In the genomic region with DNA sequence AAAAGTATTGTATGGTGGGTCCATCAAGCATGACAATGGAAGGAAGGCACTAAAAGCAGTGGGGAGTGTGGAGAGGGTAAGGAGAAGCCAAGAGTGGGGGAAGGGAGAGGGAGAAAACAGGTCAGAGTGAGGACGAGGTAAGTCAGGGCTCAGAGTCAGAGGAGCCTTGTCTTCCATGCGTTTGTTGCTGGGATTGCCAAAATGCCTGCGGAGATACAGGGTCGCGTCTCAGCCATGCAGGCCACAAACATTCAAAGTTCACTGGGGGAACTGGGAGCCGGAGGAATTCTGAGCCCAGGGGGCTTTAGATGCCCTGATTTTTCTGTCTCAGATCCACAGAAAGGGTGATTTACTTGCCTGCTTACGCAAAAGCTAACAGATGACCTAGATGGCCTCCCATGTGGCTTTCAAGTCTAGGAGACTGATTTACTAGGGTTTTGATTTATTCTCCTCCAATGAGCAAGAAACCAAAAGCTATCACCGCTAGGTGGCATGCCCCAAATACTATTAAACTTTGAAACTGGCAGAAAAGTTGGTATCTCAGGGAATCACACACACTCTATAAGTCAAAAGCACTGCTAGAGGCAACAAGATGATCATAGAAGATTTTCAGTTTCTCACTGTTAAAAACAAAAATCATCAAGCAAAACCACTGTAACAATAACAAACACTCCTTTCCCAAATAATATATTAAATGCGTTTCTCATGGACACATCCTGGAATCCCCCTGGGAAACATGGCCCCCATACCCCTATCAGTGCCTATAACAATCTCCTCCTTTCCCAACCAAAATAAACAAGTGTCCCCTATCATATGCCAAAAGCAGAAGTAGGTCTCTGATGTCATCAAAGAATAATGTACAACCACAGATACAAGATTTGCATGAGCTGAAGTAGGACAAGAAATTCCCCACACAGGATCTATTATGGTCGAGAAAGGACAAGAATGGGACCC, we compare ENCODE assay signal across 8 cellular contexts. TPM values are rescaled to one million over a fixed set of nuclear protein-coding genes. Genes with fewer than 3 reads are reported as not detected.
DNase-seq lines count a peak whose midpoint lies in the region; ATAC-seq and TF ChIP-seq lines count a peak whose summit lies in the region.

No MANE protein-coding gene starts in this region.

- no peaks in the 10 kb centered on the region for H3K36me3 Mint-ChIP-seq in WTC11
- no peaks in the 10 kb centered on the region for H3K36me3 Mint-ChIP-seq in dendritic cell treated with granulocyte-macrophage colony-stimulating factor and Interleukin-4, amounts not matched to agents 40 ng/mL and 50 ng/mL, for 4 days (ENCODE audit: low read depth)

- H3K27ac ChIP-seq in AG04450 (ENCODE audit: low read depth, low read length) (no peak overlapping the region), right lobe of liver (peak overlapping the region in 2 of 3 donors; percentile 62 to 68)

- H3K27me3 Mint-ChIP-seq in WTC11 (ENCODE audit: low read depth): peaks cover 18% of the 10 kb centered on the region
- H3K27me3 Mint-ChIP-seq in dendritic cell treated with granulocyte-macrophage colony-stimulating factor and Interleukin-4, amounts not matched to agents 40 ng/mL and 50 ng/mL, for 4 days: no peaks in the 10 kb centered on the region

- CTCF ChIA-PET in AG04450 (lab: Charles Lee) (interaction anchor here (0.6 to 2.5 kb wide), 35 partner anchors 9 to 853 kb away, joined by 3 to 15 read pairs (median 4); a partner anchor contains a TSS), WTC11 (lab: Charles Lee) (interaction anchor here (0.6 to 1.8 kb wide), 21 partner anchors 10 to 313 kb away, joined by 3 to 8 read pairs (median 4); a partner anchor contains a TSS)

- H3K9me3 Mint-ChIP-seq in WTC11: no peaks in the 10 kb centered on the region
- no peaks in the 10 kb centered on the region for H3K9me3 Mint-ChIP-seq in dendritic cell treated with granulocyte-macrophage colony-stimulating factor and Interleukin-4, amounts not matched to agents 40 ng/mL and 50 ng/mL, for 4 days

- POLR2A ChIA-PET in AG04450 (lab: Yijun Ruan, JAX) (interaction anchor here (0.6 kb wide), 1 partner anchor 67 kb away, joined by 3 read pairs; no protein-coding TSS in a partner anchor), WTC11 (lab: Charles Lee) (interaction anchor here (0.6 to 0.9 kb wide), 7 partner anchors 47 to 1201 kb away, joined by 3 to 4 read pairs (median 3); no protein-coding TSS in a partner anchor)

- in situ Hi-C loops in GM13977 (cut with MboI; ENCODE audit: low pct_unique_long_range_greater_than_20kb, low sequenced_read_pairs, unreplicated experiment): loop anchor here (25.0 kb wide), 1 partner anchor 253 kb away; a partner anchor contains a TSS

- H3K4me1 Mint-ChIP-seq in WTC11: peaks cover 10% of the 10 kb centered on the region
- peaks cover 38% of the 10 kb centered on the region for H3K4me1 Mint-ChIP-seq in dendritic cell treated with granulocyte-macrophage colony-stimulating factor and Interleukin-4, amounts not matched to agents 40 ng/mL and 50 ng/mL, for 4 days (ENCODE audit: low read depth)

- TF ChIP-seq CTCF in AG04450 (IDR thresholded peaks at IDR 0.05; ENCODE audit: low read depth, low read length) (peak; percentile 75), GM13977 (IDR thresholded peaks at IDR 0.05; ENCODE audit: extremely low read depth, insufficient read depth, missing control alignments) (peak; percentile 60), WTC11 (IDR thresholded peaks at IDR 0.05) (peak; percentile 50), right lobe of liver (IDR thresholded peaks at IDR 0.05) (peak; percentile 63 to 91 (median 76))

- intact Hi-C loops in dendritic cell treated with granulocyte-macrophage colony-stimulating factor and Interleukin-4, amounts not matched to agents 40 ng/mL and 50 ng/mL, for 4 days (cut with micrococcal nuclease): loop anchor here (2.0 to 5.0 kb wide), 2 partner anchors 253 to 330 kb away; a partner anchor contains a TSS
- intact Hi-C loops in right lobe of liver (cut with DNase I): no loop called here

- ATAC-seq in HG02870 (IDR thresholded peaks at IDR 0.05; ENCODE audit: unreplicated experiment) (peak; percentile 81), WTC11 (peak; percentile 97), right lobe of liver (peak; percentile 98 to 99 (median 98))

- H3K27ac Mint-ChIP-seq in WTC11: peak overlapping the region; percentile 5; the same call in 1 of the 2 replicates
- H3K27ac Mint-ChIP-seq in dendritic cell treated with granulocyte-macrophage colony-stimulating factor and Interleukin-4, amounts not matched to agents 40 ng/mL and 50 ng/mL, for 4 days: peak overlapping the region; percentile 60

- 13% methylated on average over 7 of the region's 10 CpGs for WGBS in right lobe of liver (ENCODE audit: insufficient coverage, low coverage, low lambda C conversion rate, missing lambda C conversion rate)

- no peaks in the 10 kb centered on the region for H3K9me3 ChIP-seq in AG04450 (ENCODE audit: control insufficient read depth, insufficient read depth, low read length)
- no peaks in the 10 kb centered on the region for H3K9me3 ChIP-seq in right lobe of liver

- H3K4me3 ChIP-seq in AG04450 (ENCODE audit: low read depth, low read length): no peak overlapping the region
- no peak overlapping the region for H3K4me3 ChIP-seq in right lobe of liver

- no peak for TF ChIP-seq POLR2A in right lobe of liver (IDR thresholded peaks at IDR 0.05)

- no peaks in the 10 kb centered on the region for H3K36me3 ChIP-seq in right lobe of liver

- no peaks in the 10 kb centered on the region for H3K4me1 ChIP-seq in right lobe of liver

- H3K27me3 ChIP-seq in AG04450 (ENCODE audit: control insufficient read depth, insufficient read depth, low read length) (no peaks in the 10 kb centered on the region), right lobe of liver (no peaks in the 10 kb centered on the region)

- DNase-seq in AG04450 (ENCODE audit: low read depth, low spot score) (peak; percentile 54), GM13977 (ENCODE audit: low spot score) (peak; percentile 44), NCI-H1694 treated with DMSO at 0.1 percent for 48 hours (lab: John Stamatoyannopoulos, UW) (peak; percentile 18), WTC11 (ENCODE audit: low spot score) (peak; percentile 43), right lobe of liver (peak in 2 of 3 donors; percentile 28 to 77)
- peak; percentile 17 to 40 for DNase-seq in stimulated activated CD8-positive, alpha-beta memory T cell treated with anti-CD3 and anti-CD28 coated beads, Interleukin-15, amount 100 ng/mL, for 48 hours (ENCODE audit: low read depth in 2 of 2)

- peak overlapping the region; percentile 42 for H3K4me3 Mint-ChIP-seq in WTC11
- H3K4me3 Mint-ChIP-seq in dendritic cell treated with granulocyte-macrophage colony-stimulating factor and Interleukin-4, amounts not matched to agents 40 ng/mL and 50 ng/mL, for 4 days: no peak overlapping the region

TF ChIP-seq in WTC11, 78 proteins besides CTCF, POLR2A, EP300 and RAD21:
- no peak for TF ChIP-seq GRHL2 (CRISPR knock-in tag; IDR thresholded peaks at IDR 0.05; ENCODE audit: insufficient replicate concordance, severe bottlenecking)
- TF ChIP-seq RORB (CRISPR knock-in tag; IDR thresholded peaks at IDR 0.05): no peak
- no peak for TF ChIP-seq CBFB (CRISPR knock-in tag; IDR thresholded peaks at IDR 0.05; ENCODE audit: low read depth)
- 0 out of 2 replicates have a peak, but pooled peaks have one; percentile 6 for TF ChIP-seq SP1 (CRISPR knock-in tag; conservative IDR thresholded peaks at IDR 0.05)
- TF ChIP-seq MXD4 (CRISPR knock-in tag; IDR thresholded peaks at IDR 0.05; ENCODE audit: borderline replicate concordance): no peak
- TF ChIP-seq, protein P1, sequence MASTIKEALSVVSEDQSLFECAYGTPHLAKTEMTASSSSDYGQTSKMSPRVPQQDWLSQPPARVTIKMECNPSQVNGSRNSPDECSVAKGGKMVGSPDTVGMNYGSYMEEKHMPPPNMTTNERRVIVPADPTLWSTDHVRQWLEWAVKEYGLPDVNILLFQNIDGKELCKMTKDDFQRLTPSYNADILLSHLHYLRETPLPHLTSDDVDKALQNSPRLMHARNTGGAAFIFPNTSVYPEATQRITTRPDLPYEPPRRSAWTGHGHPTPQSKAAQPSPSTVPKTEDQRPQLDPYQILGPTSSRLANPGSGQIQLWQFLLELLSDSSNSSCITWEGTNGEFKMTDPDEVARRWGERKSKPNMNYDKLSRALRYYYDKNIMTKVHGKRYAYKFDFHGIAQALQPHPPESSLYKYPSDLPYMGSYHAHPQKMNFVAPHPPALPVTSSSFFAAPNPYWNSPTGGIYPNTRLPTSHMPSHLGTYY (CRISPR knock-in tag; IDR thresholded peaks at IDR 0.05): no peak; the same call in 1 of the 2 replicates
- TF ChIP-seq NR3C1 (CRISPR knock-in tag; conservative IDR thresholded peaks at IDR 0.05; ENCODE audit: low read depth): no peak
- TF ChIP-seq TEAD1 (CRISPR knock-in tag; IDR thresholded peaks at IDR 0.05): no peak
- TF ChIP-seq NFATC4 (CRISPR knock-in tag; IDR thresholded peaks at IDR 0.05): no peak
- TF ChIP-seq, protein P2, sequence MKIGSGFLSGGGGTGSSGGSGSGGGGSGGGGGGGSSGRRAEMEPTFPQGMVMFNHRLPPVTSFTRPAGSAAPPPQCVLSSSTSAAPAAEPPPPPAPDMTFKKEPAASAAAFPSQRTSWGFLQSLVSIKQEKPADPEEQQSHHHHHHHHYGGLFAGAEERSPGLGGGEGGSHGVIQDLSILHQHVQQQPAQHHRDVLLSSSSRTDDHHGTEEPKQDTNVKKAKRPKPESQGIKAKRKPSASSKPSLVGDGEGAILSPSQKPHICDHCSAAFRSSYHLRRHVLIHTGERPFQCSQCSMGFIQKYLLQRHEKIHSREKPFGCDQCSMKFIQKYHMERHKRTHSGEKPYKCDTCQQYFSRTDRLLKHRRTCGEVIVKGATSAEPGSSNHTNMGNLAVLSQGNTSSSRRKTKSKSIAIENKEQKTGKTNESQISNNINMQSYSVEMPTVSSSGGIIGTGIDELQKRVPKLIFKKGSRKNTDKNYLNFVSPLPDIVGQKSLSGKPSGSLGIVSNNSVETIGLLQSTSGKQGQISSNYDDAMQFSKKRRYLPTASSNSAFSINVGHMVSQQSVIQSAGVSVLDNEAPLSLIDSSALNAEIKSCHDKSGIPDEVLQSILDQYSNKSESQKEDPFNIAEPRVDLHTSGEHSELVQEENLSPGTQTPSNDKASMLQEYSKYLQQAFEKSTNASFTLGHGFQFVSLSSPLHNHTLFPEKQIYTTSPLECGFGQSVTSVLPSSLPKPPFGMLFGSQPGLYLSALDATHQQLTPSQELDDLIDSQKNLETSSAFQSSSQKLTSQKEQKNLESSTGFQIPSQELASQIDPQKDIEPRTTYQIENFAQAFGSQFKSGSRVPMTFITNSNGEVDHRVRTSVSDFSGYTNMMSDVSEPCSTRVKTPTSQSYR (CRISPR knock-in tag; IDR thresholded peaks at IDR 0.05): 0 out of 2 replicates have a peak, but pooled peaks have one; percentile 60
- TF ChIP-seq SOX15 (CRISPR knock-in tag; IDR thresholded peaks at IDR 0.05): no peak

RNA-seq across cellular contexts. Expression of a gene that starts 26.6 kb away (rescaled TPM):
- 8.1 and 13.5 TPM in 2 replicates for polyA plus RNA-seq in AG04450 (2011; rRNA removed)
- 5.0 and 5.5 TPM in 2 replicates for polyA minus RNA-seq in AG04450 (2011; rRNA and poly(A)+ RNA removed)
- total RNA-seq in WTC11 (2021) (9.1 to 12.5 TPM (median 11.0 TPM) in 3 replicates), right lobe of liver (1 to 10 TPM; 2.9 to 6.6 (median 4.1) TPM)
